In genomic region chr4:141039156-141039555, GRCh38 we compare ENCODE assay signal across 7 cellular contexts.
"Had no signal": no experiment of that assay in that cellular context is flagged by ENCODE, and none has a peak within 500 bp of the region (broad histone marks: within the 10 kb centered on the region; RNA-seq: fewer than 3 reads in every experiment).

No MANE protein-coding gene starts in this region.

- H3K4me3 Mint-ChIP-seq: IgD-negative memory B cell had no signal

- H3K27ac ChIP-seq: HL-60, KMS-11 had no signal

- ATAC-seq: HepG2, K562 had no signal

- H3K27ac Mint-ChIP-seq: IgD-negative memory B cell had no signal

- DNase-seq: KBM-7, KG1 had no signal

- H3K4me3 ChIP-seq: K562 had no signal

- H3K4me1 Mint-ChIP-seq: IgD-negative memory B cell had no signal

- H3K9ac ChIP-seq: KMS-11 had no signal

- H3K4me2 ChIP-seq: KMS-11 had no signal

- H3K36me3 Mint-ChIP-seq: IgD-negative memory B cell had no signal
